8 cellular contexts compared by ENCODE assay signal in genomic region chrX:119853449-119853848, GRCh38. TPM values are rescaled to one million over a fixed set of nuclear protein-coding genes. Genes with fewer than 3 reads are reported as not detected.
A peak's percentile ranks its signal among the peaks of the same experiment; 100 is the strongest.
DNase-seq lines count a peak whose midpoint lies in the region; ATAC-seq and TF ChIP-seq lines count a peak whose summit lies in the region.

No MANE protein-coding gene starts in this region.

- H3K27ac ChIP-seq in VCaP (peak overlapping the region; percentile 62), left ventricle myocardium inferior (replicated peaks) (peak overlapping the region; percentile 91), spleen (peak overlapping the region in 7 of 8 donors; percentile 24 to 92 (median 89))

- TF ChIP-seq POLR2A in spleen (IDR thresholded peaks at IDR 0.05): no peak

- TF ChIP-seq CTCF in VCaP (conservative IDR thresholded peaks at IDR 0.05) (no peak), left ventricle myocardium inferior (IDR thresholded peaks at IDR 0.05; ENCODE audit: borderline replicate concordance) (no peak), spleen (IDR thresholded peaks at IDR 0.05 in 8 of 11, conservative IDR thresholded peaks at IDR 0.05 in 3 of 11) (no peak)

- peak overlapping the region; percentile 79 for H3K4me3 ChIP-seq in left ventricle myocardium inferior
- peak overlapping the region in 6 of 8 donors; percentile 22 to 86 (median 64) for H3K4me3 ChIP-seq in spleen

- intact Hi-C loops in left ventricle myocardium inferior (cut with micrococcal nuclease): no loop called here
- intact Hi-C loops in spleen (cut with DNase I; ENCODE audit: low total_unique reads): no loop called here

- DNase-seq in DMS 273 (lab: John Stamatoyannopoulos, UW; ENCODE audit: unreplicated experiment) (peak; percentile 20), DMS 273 treated with DMSO at 0.1 percent for 48 hours (lab: John Stamatoyannopoulos, UW) (no peak), left ventricle myocardium inferior (no peak), spleen (no peak), iPS-NIHi7 (ENCODE audit: extremely low spot score) (no peak)

- no peaks in the 10 kb centered on the region for H3K36me3 ChIP-seq in left ventricle myocardium inferior
- peaks cover 0 to 24% (median 1%) of the 10 kb centered on the region in 6 donors for H3K36me3 ChIP-seq in spleen

- H3K27me3 ChIP-seq in left ventricle myocardium inferior (ENCODE audit: low read depth) (no peaks in the 10 kb centered on the region), spleen (replicated peaks in 1 of 7) (no peaks in the 10 kb centered on the region)

- 49 to 69% (median 62%) methylated on average over 10 of the region's 10 CpGs for WGBS in spleen, 5 donors

- H3K9me3 ChIP-seq in left ventricle myocardium inferior (replicated peaks): no peaks in the 10 kb centered on the region
- no peaks in the 10 kb centered on the region for H3K9me3 ChIP-seq in spleen

- ATAC-seq in HG02973 (IDR thresholded peaks at IDR 0.05; ENCODE audit: unreplicated experiment) (no peak), GM21723 (IDR thresholded peaks at IDR 0.05; ENCODE audit: unreplicated experiment) (no peak)

- H3K4me1 ChIP-seq in left ventricle myocardium inferior (peaks cover 11% of the 10 kb centered on the region), spleen (peaks cover 0 to 24% (median 10%) of the 10 kb centered on the region in 6 donors)

RNA-seq across cellular contexts. Expression of gene UPF3B, which starts 0.7 kb away (rescaled TPM):
- total RNA-seq in left ventricle myocardium inferior: 3.5 TPM
- total RNA-seq in spleen: 10 to 100 TPM in 2 of 7 donors, 1 to 10 TPM in 5; 5.4 to 11.1 (median 9.0) TPM
- 10 to 100 TPM; 10.0 to 11.4 (median 11.0) TPM for polyA plus RNA-seq in spleen

RNA-seq across cellular contexts. Expression of gene RNF113A, which starts 18.1 kb away (rescaled TPM):
- total RNA-seq in left ventricle myocardium inferior (9.3 TPM), spleen (10 to 100 TPM; 15.2 to 27.5 (median 19.4) TPM)
- polyA plus RNA-seq in spleen: 10 to 100 TPM; 30.8 to 41.9 (median 38.0) TPM

RNA-seq across cellular contexts. Expression of gene NDUFA1, which starts 18.2 kb away (rescaled TPM):
- 584 TPM for total RNA-seq in left ventricle myocardium inferior
- 10 to 100 TPM; 35.3 to 82.1 (median 72.5) TPM for total RNA-seq in spleen
- 100 to 1,000 TPM; 108 to 142 (median 125) TPM for polyA plus RNA-seq in spleen

RNA-seq across cellular contexts. Expression of gene AKAP14, which starts 42.2 kb away (rescaled TPM):
- total RNA-seq in left ventricle myocardium inferior (not detected), spleen (not detected)
- polyA plus RNA-seq in spleen: not detected
